In the genomic region with DNA sequence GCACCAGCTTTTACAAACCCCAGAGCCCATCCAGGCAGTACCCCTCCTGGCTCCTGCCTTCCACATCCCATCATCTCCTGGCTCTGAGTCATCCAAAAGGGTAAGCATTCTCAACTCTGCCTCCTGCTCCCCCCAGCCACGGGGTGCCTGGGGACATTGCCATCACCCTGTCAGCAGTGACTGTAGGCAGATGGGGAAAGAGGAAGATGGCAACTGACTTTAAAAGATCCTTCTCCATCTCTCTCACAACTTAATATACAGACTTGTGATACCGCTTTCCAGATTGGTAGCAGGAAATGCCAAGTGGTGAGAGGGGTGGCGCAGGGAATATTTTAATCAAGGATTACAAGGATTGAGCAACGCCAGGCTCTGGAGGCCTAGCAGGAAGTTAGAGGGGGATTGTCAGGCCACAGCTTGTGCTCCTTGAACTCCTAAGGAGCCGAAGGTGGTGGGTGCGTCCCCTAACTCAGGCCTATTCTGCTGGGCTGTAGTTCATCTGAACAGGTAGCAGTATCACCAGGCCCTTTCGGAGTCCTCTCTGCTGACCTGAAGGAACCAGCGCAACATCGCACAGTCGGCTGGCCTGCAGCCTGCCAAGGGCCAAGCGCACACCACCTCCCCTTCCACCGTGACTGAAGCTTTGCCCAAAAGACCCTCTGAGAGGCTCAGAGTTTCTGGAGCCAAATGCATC, we compare ENCODE assay signal across 14 cellular contexts.
A peak's percentile ranks its signal among the peaks of the same experiment; 100 is the strongest.
DNase-seq lines count a peak whose midpoint lies in the region; ATAC-seq lines count a peak whose summit lies in the region.
"Had no signal": no experiment of that assay in that cellular context is flagged by ENCODE, and none has a peak within 500 bp of the region (broad histone marks: within the 10 kb centered on the region; RNA-seq: fewer than 3 reads in every experiment).

No MANE protein-coding gene starts in this region.

- in situ Hi-C loops in KBM-7 (cut with MboI; ENCODE audit: low pct_unique_long_range_greater_than_20kb, low sequenced_read_pairs): loop anchor here (25.0 kb wide), 1 partner anchor 214 kb away; no protein-coding TSS in a partner anchor

- ATAC-seq in GM21367 (IDR thresholded peaks at IDR 0.05; ENCODE audit: unreplicated experiment): no peak
- ATAC-seq: WTC11 had no signal

- peak; percentile 32 for DNase-seq in AG08396 (ENCODE audit: low spot score)
- DNase-seq in KBM-7: peak; percentile 12
- peak; percentile 43 for DNase-seq in astrocyte of the hippocampus (ENCODE audit: low read depth, low spot score)
- DNase-seq in iris pigment epithelial cell (ENCODE audit: low read depth): peak; percentile 61
- DNase-seq in cerebellum (ENCODE audit: low spot score): no peak
- DNase-seq in NCI-H2081 treated with DMSO at 0.1 percent for 48 hours (lab: John Stamatoyannopoulos, UW): no peak
- no peak for DNase-seq in KG1 (lab: John Stamatoyannopoulos, UW)
- DNase-seq: brain microvascular endothelial cell; effector CD8-positive, alpha-beta T cell; NCI-H2227 treated with DMSO at 0.1 percent for 48 hours; retina; stimulated activated CD4-positive, alpha-beta T cell treated with anti-CD3 and anti-CD28 coated beads, Interleukin-1b, Interleukin-23, amount 100 ng/mL, for 48 hours had no signal

Comparison
In these comparisons a context has a peak if more than half of its experiments do, and no peak if none do; other contexts are left out.
1. DNase-seq: peak in AG08396 (single experiment), KBM-7 (single experiment), astrocyte of the hippocampus (single experiment) and iris pigment epithelial cell (single experiment); none in cerebellum (single experiment), NCI-H2081 treated with DMSO at 0.1 percent for 48 hours (single experiment) and KG1 (single experiment).